Comparison of ENCODE assay signal across 18 cellular contexts in genomic region chr10:78298835-78299234, GRCh38.
"Had no signal": no experiment of that assay in that cellular context is flagged by ENCODE, and none has a peak within 500 bp of the region (broad histone marks: within the 10 kb centered on the region; RNA-seq: fewer than 3 reads in every experiment).

No MANE protein-coding gene starts in this region.

- H3K9me3 Mint-ChIP-seq: activated naive CD4-positive, alpha-beta T cell treated with anti-CD3 and anti-CD28 coated beads, Interleukin-2, amount 50 U/mL, for 24 hours; T-cell had no signal

- H3K27ac ChIP-seq: epithelial cell of prostate, foreskin keratinocyte, hepatocyte, parathyroid adenoma, SK-N-MC had no signal

- H3K4me3 Mint-ChIP-seq: activated CD8-positive, alpha-beta T cell treated with anti-CD3 and anti-CD28 coated beads, Interleukin-2, amount 10 ng/mL, durations not matched to agents 7 days and 5 days; activated naive CD4-positive, alpha-beta T cell treated with anti-CD3 and anti-CD28 coated beads, Interleukin-2, amount 50 U/mL, for 24 hours; activated T-cell treated with anti-CD3 and anti-CD28 coated beads, Interleukin-2, amount 50 U/mL, for 72 hours; naive thymus-derived CD4-positive, alpha-beta T cell; T-cell had no signal

- H3K4me3 ChIP-seq: hepatocyte, lung, SK-N-MC, tibial nerve had no signal

- H3K36me3 ChIP-seq: tibial nerve had no signal

- H3K4me1 ChIP-seq: foreskin keratinocyte had no signal

- H3K27me3 ChIP-seq: hepatocyte, tibial nerve had no signal

- DNase-seq: activated CD4-positive, alpha-beta T cell treated with anti-CD3 and anti-CD28 coated beads for 48 hours; activated CD4-positive, CD25-positive, alpha-beta regulatory T cell; activated CD8-positive, alpha-beta T cell treated with anti-CD3 and anti-CD28 coated beads, Interleukin-2, amount 10 ng/mL, durations not matched to agents 7 days and 5 days; activated gamma-delta T cell; activated T-cell treated with anti-CD3 and anti-CD28 coated beads, Interleukin-2, amount 50 U/mL, for 72 hours; foreskin keratinocyte; naive thymus-derived CD4-positive, alpha-beta T cell; stimulated activated CD8-positive, alpha-beta memory T cell treated with anti-CD3 and anti-CD28 coated beads, Interleukin-4, amount 100 ng/mL, for 48 hours; stimulated activated naive CD8-positive, alpha-beta T cell treated with anti-CD3 and anti-CD28 coated beads, Interleukin-15, Interleukin-2, amounts not matched to agents 100 U/mL and 50 U/mL, for 24 hours; T-helper 9 cell had no signal

- H3K27me3 Mint-ChIP-seq: activated naive CD4-positive, alpha-beta T cell treated with anti-CD3 and anti-CD28 coated beads, Interleukin-2, amount 50 U/mL, for 24 hours; naive thymus-derived CD4-positive, alpha-beta T cell; T-cell had no signal

- H3K36me3 Mint-ChIP-seq: activated naive CD4-positive, alpha-beta T cell treated with anti-CD3 and anti-CD28 coated beads, Interleukin-2, amount 50 U/mL, for 24 hours; naive thymus-derived CD4-positive, alpha-beta T cell; T-cell had no signal

- H3K27ac Mint-ChIP-seq: activated CD8-positive, alpha-beta T cell treated with anti-CD3 and anti-CD28 coated beads, Interleukin-2, amount 10 ng/mL, durations not matched to agents 7 days and 5 days; activated naive CD4-positive, alpha-beta T cell treated with anti-CD3 and anti-CD28 coated beads, Interleukin-2, amount 50 U/mL, for 24 hours; activated T-cell treated with anti-CD3 and anti-CD28 coated beads, Interleukin-2, amount 50 U/mL, for 72 hours; T-cell had no signal

- H3K9me3 ChIP-seq: tibial nerve had no signal
